8 cellular contexts compared by ENCODE assay signal in the genomic region with DNA sequence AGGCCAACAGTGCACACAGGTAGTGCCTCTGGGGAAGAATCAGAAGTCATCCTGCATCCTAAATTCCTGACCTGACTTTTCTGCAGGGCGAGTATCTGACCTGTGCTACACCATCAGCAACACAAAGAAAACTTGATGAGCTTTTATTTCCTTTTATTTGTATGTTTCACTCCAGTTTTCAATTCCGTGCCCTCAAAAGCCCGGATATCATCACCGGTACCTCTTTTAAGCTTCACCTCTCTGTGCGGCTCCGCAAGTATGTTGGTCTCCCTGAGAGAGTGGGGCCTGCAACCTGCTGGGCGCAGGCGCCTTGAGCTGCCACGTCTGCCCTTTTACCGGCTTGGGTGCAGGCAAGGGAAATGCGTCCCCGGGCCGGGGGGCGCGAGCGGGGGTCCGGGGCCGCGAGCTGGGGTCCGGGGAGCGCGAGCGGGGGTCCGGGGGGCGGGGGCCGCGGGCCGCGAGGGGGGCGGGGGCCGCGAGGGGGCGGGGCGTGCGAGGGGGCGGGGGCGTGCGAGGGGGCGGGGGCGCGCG. TPM values are rescaled to one million over a fixed set of nuclear protein-coding genes. Genes with fewer than 3 reads are reported as not detected.
A peak's percentile ranks its signal among the peaks of the same experiment; 100 is the strongest.
DNase-seq lines count a peak whose midpoint lies in the region; ATAC-seq and TF ChIP-seq lines count a peak whose summit lies in the region.

No MANE protein-coding gene starts in this region.

- ATAC-seq in CD4-positive, alpha-beta T cell (ENCODE audit: poor library complexity), result peak; percentile 73

- no peaks in the 10 kb centered on the region for H3K4me1 ChIP-seq in parathyroid adenoma

- DNase-seq in CD4-positive, alpha-beta T cell, result peak in 6 of 10 experiments; percentile 11 to 40 (median 26)
- DNase-seq in MG63 (peak; percentile 13), germinal center (ENCODE audit: low spot score) (peak; percentile 58), SW480 (ENCODE audit: low spot score) (no peak), NCI-H187 treated with DMSO at 0.1 percent for 48 hours (lab: John Stamatoyannopoulos, UW) (no peak)
- DNase-seq in activated effector memory CD4-positive, alpha-beta T cell treated with anti-CD3 and anti-CD28 coated beads, Interleukin-2, amount 50 U/mL, for 16 hours, result peak; percentile 81
- DNase-seq in activated T-helper 2 cell treated with anti-CD3 and anti-CD28 coated beads, Interferon-gamma antibody, Interleukin-2, Interleukin-4, amounts not matched to agents 10 μg/mL and 5 μg/mL and 100 μg/mL, durations not matched to agents 14 hours and 24 hours and 36 hours (ENCODE audit: low spot score), result no peak

- H3K27me3 ChIP-seq in CD4-positive, alpha-beta T cell (ENCODE audit: control insufficient read depth, insufficient read depth, low read length), result peaks cover 4% of the 10 kb centered on the region
- H3K27me3 ChIP-seq in MG63 (0 out of 2 replicates have a peak, but pooled peaks cover 2% of the 10 kb centered on the region), parathyroid adenoma (ENCODE audit: control insufficient read depth, insufficient read depth, low read length) (no peaks in the 10 kb centered on the region)

- H3K36me3 Mint-ChIP-seq in CD4-positive, alpha-beta T cell (ENCODE audit: low read depth), result peaks cover 39% of the 10 kb centered on the region
- no peaks in the 10 kb centered on the region for H3K36me3 Mint-ChIP-seq in activated T-helper 2 cell treated with anti-CD3 and anti-CD28 coated beads, Interferon-gamma antibody, Interleukin-2, Interleukin-4, amounts not matched to agents 10 μg/mL and 5 μg/mL and 100 μg/mL, durations not matched to agents 14 hours and 24 hours and 36 hours (ENCODE audit: low read depth)

- H3K9ac ChIP-seq in parathyroid adenoma, result no peak overlapping the region

- intact Hi-C loops in CD4-positive, alpha-beta T cell (cut with DNase I, micrococcal nuclease), result no loop called here
- intact Hi-C loops in activated T-helper 2 cell treated with anti-CD3 and anti-CD28 coated beads, Interferon-gamma antibody, Interleukin-2, Interleukin-4, amounts not matched to agents 10 μg/mL and 5 μg/mL and 100 μg/mL, durations not matched to agents 14 hours and 24 hours and 36 hours (cut with micrococcal nuclease), result no loop called here

- POLR2A ChIA-PET in CD4-positive, alpha-beta T cell (lab: Charles Lee), result no interaction called here

- H3K9me3 ChIP-seq in CD4-positive, alpha-beta T cell (ENCODE audit: control insufficient read depth, low read length), result peaks cover 19% of the 10 kb centered on the region
- peaks cover 10% of the 10 kb centered on the region; the same call in 1 of the 2 replicates for H3K9me3 ChIP-seq in MG63
- no peaks in the 10 kb centered on the region for H3K9me3 ChIP-seq in parathyroid adenoma (ENCODE audit: control insufficient read depth, low read length)

- no peak for TF ChIP-seq CTCF in CD4-positive, alpha-beta T cell (IDR thresholded peaks at IDR 0.05)
- TF ChIP-seq CTCF in parathyroid adenoma (IDR thresholded peaks at IDR 0.05), result no peak

- peak overlapping the region; percentile 78 for H3K4me3 Mint-ChIP-seq in CD4-positive, alpha-beta T cell
- no peak overlapping the region for H3K4me3 Mint-ChIP-seq in activated T-helper 2 cell treated with anti-CD3 and anti-CD28 coated beads, Interferon-gamma antibody, Interleukin-2, Interleukin-4, amounts not matched to agents 10 μg/mL and 5 μg/mL and 100 μg/mL, durations not matched to agents 14 hours and 24 hours and 36 hours (ENCODE audit: low read depth)

- peaks cover 36% of the 10 kb centered on the region for H3K27me3 Mint-ChIP-seq in CD4-positive, alpha-beta T cell
- H3K27me3 Mint-ChIP-seq in activated T-helper 2 cell treated with anti-CD3 and anti-CD28 coated beads, Interferon-gamma antibody, Interleukin-2, Interleukin-4, amounts not matched to agents 10 μg/mL and 5 μg/mL and 100 μg/mL, durations not matched to agents 14 hours and 24 hours and 36 hours (ENCODE audit: low read depth), result no peaks in the 10 kb centered on the region

- H3K27ac Mint-ChIP-seq in CD4-positive, alpha-beta T cell, result peak overlapping the region; percentile 27
- no peak overlapping the region for H3K27ac Mint-ChIP-seq in activated T-helper 2 cell treated with anti-CD3 and anti-CD28 coated beads, Interferon-gamma antibody, Interleukin-2, Interleukin-4, amounts not matched to agents 10 μg/mL and 5 μg/mL and 100 μg/mL, durations not matched to agents 14 hours and 24 hours and 36 hours

- peaks cover 29% of the 10 kb centered on the region for H3K9me3 Mint-ChIP-seq in CD4-positive, alpha-beta T cell
- peaks cover 49% of the 10 kb centered on the region for H3K9me3 Mint-ChIP-seq in activated T-helper 2 cell treated with anti-CD3 and anti-CD28 coated beads, Interferon-gamma antibody, Interleukin-2, Interleukin-4, amounts not matched to agents 10 μg/mL and 5 μg/mL and 100 μg/mL, durations not matched to agents 14 hours and 24 hours and 36 hours

- peak overlapping the region; percentile 90 for H2AFZ ChIP-seq in parathyroid adenoma

- H3K4me1 Mint-ChIP-seq in CD4-positive, alpha-beta T cell (ENCODE audit: low read depth), result peaks cover 14% of the 10 kb centered on the region
- peaks cover 2% of the 10 kb centered on the region for H3K4me1 Mint-ChIP-seq in activated T-helper 2 cell treated with anti-CD3 and anti-CD28 coated beads, Interferon-gamma antibody, Interleukin-2, Interleukin-4, amounts not matched to agents 10 μg/mL and 5 μg/mL and 100 μg/mL, durations not matched to agents 14 hours and 24 hours and 36 hours (ENCODE audit: low read depth)

- H3K4me3 ChIP-seq in MG63, result peak overlapping the region; percentile 28
- H3K4me3 ChIP-seq in parathyroid adenoma (ENCODE audit: low read depth, low read length), result peak overlapping the region; percentile 52

- H3K27ac ChIP-seq in CD4-positive, alpha-beta T cell (ENCODE audit: low read depth, low read length), result no peak overlapping the region
- H3K27ac ChIP-seq in parathyroid adenoma, result peak overlapping the region; percentile 58

- no peaks in the 10 kb centered on the region for H3K36me3 ChIP-seq in MG63
- H3K36me3 ChIP-seq in parathyroid adenoma (ENCODE audit: control insufficient read depth, insufficient read depth, low read length), result no peaks in the 10 kb centered on the region

- no peaks in the 10 kb centered on the region for H3K79me2 ChIP-seq in parathyroid adenoma

- CTCF ChIA-PET in CD4-positive, alpha-beta T cell (lab: Charles Lee), result no interaction called here

- peak overlapping the region; percentile 66 for H3K4me2 ChIP-seq in parathyroid adenoma (ENCODE audit: low read length)

RNA-seq across cellular contexts. Expression of gene DUXA, which starts 4.3 kb away (rescaled TPM):
- not detected for total RNA-seq in CD4-positive, alpha-beta T cell
- not detected in 2 replicates for total RNA-seq in MG63 (2014; rRNA removed; shearing (Covaris generic); ENCODE audit: low replicate concordance)
- total RNA-seq in activated T-helper 2 cell treated with anti-CD3 and anti-CD28 coated beads, Interferon-gamma antibody, Interleukin-2, Interleukin-4, amounts not matched to agents 10 μg/mL and 5 μg/mL and 100 μg/mL, durations not matched to agents 14 hours and 24 hours and 36 hours, result not detected in 2 replicates

RNA-seq across cellular contexts. Expression of gene ZNF264, which starts 19.7 kb away (rescaled TPM):
- total RNA-seq in CD4-positive, alpha-beta T cell, result 10 to 100 TPM; 40.5 to 40.7 TPM
- 11.2 and 24.6 TPM in 2 replicates for total RNA-seq in MG63 (2014; rRNA removed; shearing (Covaris generic); ENCODE audit: low replicate concordance)
- total RNA-seq in activated T-helper 2 cell treated with anti-CD3 and anti-CD28 coated beads, Interferon-gamma antibody, Interleukin-2, Interleukin-4, amounts not matched to agents 10 μg/mL and 5 μg/mL and 100 μg/mL, durations not matched to agents 14 hours and 24 hours and 36 hours, result 16.5 and 18.0 TPM in 2 replicates

RNA-seq across cellular contexts. Expression of gene ZIM3, which starts 26.6 kb away (rescaled TPM):
- not detected for total RNA-seq in CD4-positive, alpha-beta T cell
- total RNA-seq in MG63 (2014; rRNA removed; shearing (Covaris generic); ENCODE audit: low replicate concordance), result not detected in 2 replicates
- total RNA-seq in activated T-helper 2 cell treated with anti-CD3 and anti-CD28 coated beads, Interferon-gamma antibody, Interleukin-2, Interleukin-4, amounts not matched to agents 10 μg/mL and 5 μg/mL and 100 μg/mL, durations not matched to agents 14 hours and 24 hours and 36 hours, result not detected in 2 replicates

RNA-seq across cellular contexts. Expression of gene USP29, which starts 51.8 kb away (rescaled TPM):
- total RNA-seq in CD4-positive, alpha-beta T cell, result not detected
- not detected in 2 replicates for total RNA-seq in MG63 (2014; rRNA removed; shearing (Covaris generic); ENCODE audit: low replicate concordance)
- total RNA-seq in activated T-helper 2 cell treated with anti-CD3 and anti-CD28 coated beads, Interferon-gamma antibody, Interleukin-2, Interleukin-4, amounts not matched to agents 10 μg/mL and 5 μg/mL and 100 μg/mL, durations not matched to agents 14 hours and 24 hours and 36 hours, result not detected in 2 replicates

RNA-seq across cellular contexts. Expression of gene AURKC, which starts 59.2 kb away (rescaled TPM):
- under 1 TPM; 0.41 to 0.89 TPM for total RNA-seq in CD4-positive, alpha-beta T cell
- 0.39 and 0.46 TPM in 2 replicates for total RNA-seq in MG63 (2014; rRNA removed; shearing (Covaris generic); ENCODE audit: low replicate concordance)
- total RNA-seq in activated T-helper 2 cell treated with anti-CD3 and anti-CD28 coated beads, Interferon-gamma antibody, Interleukin-2, Interleukin-4, amounts not matched to agents 10 μg/mL and 5 μg/mL and 100 μg/mL, durations not matched to agents 14 hours and 24 hours and 36 hours, result 0.16 TPM in 1 of 2 replicates, not detected in the other

Comparison
In these comparisons a context has a peak if more than half of its experiments do, and no peak if none do; other contexts are left out.
1. DNase-seq: peak in CD4-positive, alpha-beta T cell (6 of 10), MG63 (single experiment), activated effector memory CD4-positive, alpha-beta T cell treated with anti-CD3 and anti-CD28 coated beads, Interleukin-2, amount 50 U/mL, for 16 hours (single experiment) and germinal center (single experiment); none in SW480 (single experiment), NCI-H187 treated with DMSO at 0.1 percent for 48 hours (single experiment) and activated T-helper 2 cell treated with anti-CD3 and anti-CD28 coated beads, Interferon-gamma antibody, Interleukin-2, Interleukin-4, amounts not matched to agents 10 μg/mL and 5 μg/mL and 100 μg/mL, durations not matched to agents 14 hours and 24 hours and 36 hours (single experiment).